In genomic region chr5:175710361-175710760, GRCh38 we compare ENCODE assay signal across 12 cellular contexts. TPM values are rescaled to one million over a fixed set of nuclear protein-coding genes. Genes with fewer than 3 reads are reported as not detected.
"Had no signal": no experiment of that assay in that cellular context is flagged by ENCODE, and none has a peak within 500 bp of the region (broad histone marks: within the 10 kb centered on the region; RNA-seq: fewer than 3 reads in every experiment).

No MANE protein-coding gene starts in this region.

- H3K9me3 ChIP-seq: esophagus squamous epithelium, ovary had no signal

- H3K27ac Mint-ChIP-seq: activated B cell treated with CpG ODN at 0.5 μM for 24 hours, brain, type B pancreatic cell had no signal

- DNase-seq: activated B cell treated with CpG ODN at 0.5 μM for 24 hours; activated T-cell treated with anti-CD3 and anti-CD28 coated beads, Interleukin-2, amount 50 U/mL, for 48 hours; cerebellar nuclear complex; esophagus squamous epithelium; foreskin fibroblast; left lung; ovary had no signal

- H3K36me3 Mint-ChIP-seq: brain, type B pancreatic cell had no signal

- ATAC-seq: left lung had no signal

- H3K4me1 Mint-ChIP-seq: activated B cell treated with CpG ODN at 0.5 μM for 24 hours, brain had no signal

- H3K4me3 ChIP-seq: esophagus squamous epithelium, left lung, ovary had no signal

- H3K4me1 ChIP-seq: esophagus squamous epithelium, left lung had no signal

- H3K36me3 ChIP-seq: esophagus squamous epithelium, ovary had no signal

- H3K9me3 Mint-ChIP-seq: activated B cell treated with CpG ODN at 0.5 μM for 24 hours, type B pancreatic cell had no signal

- H3K27me3 ChIP-seq: left lung, ovary had no signal

- FAIRE-seq: islet of Langerhans had no signal

- H3K4me3 Mint-ChIP-seq: activated B cell treated with CpG ODN at 0.5 μM for 24 hours; brain; T-helper 1 cell treated with Interleukin-12 subunit alpha and Interleukin-12 subunit beta and Interleukin-4 antibody, amounts not matched to agents 30 μg/mL and 1 μg/mL, for 36 hours; type B pancreatic cell had no signal

- H3K27ac ChIP-seq: esophagus squamous epithelium, left lung, ovary had no signal

RNA-seq across cellular contexts. Expression of gene HRH2, which starts 52.5 kb away (rescaled TPM):
- total RNA-seq: activated B cell treated with CpG ODN at 0.5 μM for 24 hours, dermis microvascular lymphatic vessel endothelial cell had no signal
